Comparison of ENCODE assay signal across 14 cellular contexts in genomic region chrX:100494974-100495373, GRCh38.
A peak's percentile ranks its signal among the peaks of the same experiment; 100 is the strongest.
DNase-seq lines count a peak whose midpoint lies in the region; ATAC-seq, FAIRE-seq and TF ChIP-seq lines count a peak whose summit lies in the region.
"Had no signal": no experiment of that assay in that cellular context is flagged by ENCODE, and none has a peak within 500 bp of the region (broad histone marks: within the 10 kb centered on the region; RNA-seq: fewer than 3 reads in every experiment).

No MANE protein-coding gene starts in this region.

- TF ChIP-seq CTCF in PC-3 (conservative IDR thresholded peaks at IDR 0.05; ENCODE audit: low read depth, low read length) (no peak), hepatocyte (IDR thresholded peaks at IDR 0.05; ENCODE audit: poor library complexity) (no peak), smooth muscle cell (IDR thresholded peaks at IDR 0.05; ENCODE audit: borderline replicate concordance, insufficient read depth, poor library complexity, severe bottlenecking) (no peak), mammary epithelial cell (conservative IDR thresholded peaks at IDR 0.05 in 1 of 2, IDR thresholded peaks at IDR 0.05 in 1 of 2; ENCODE audit: extremely low read depth in 1 of 2, insufficient read depth in 1 of 2, low read depth in 1 of 2, low read length in 2 of 2) (no peak), tibial artery (IDR thresholded peaks at IDR 0.05) (no peak)

- no peak for ATAC-seq in PC-3

- H3K4me1 ChIP-seq in PC-3 (ENCODE audit: insufficient read depth, low read length), result peaks cover 21% of the 10 kb centered on the region
- H3K4me1 ChIP-seq in hepatocyte (ENCODE audit: insufficient read depth), result no peaks in the 10 kb centered on the region
- no peaks in the 10 kb centered on the region for H3K4me1 ChIP-seq in small intestine (ENCODE audit: control insufficient read depth in 2 of 2, insufficient read depth in 1 of 2, low read depth in 1 of 2, low read length in 1 of 2)
- no peaks in the 10 kb centered on the region for H3K4me1 ChIP-seq in smooth muscle cell (ENCODE audit: low read depth)
- no peaks in the 10 kb centered on the region for H3K4me1 ChIP-seq in mammary epithelial cell (ENCODE audit: insufficient read depth, low read length)
- H3K4me1 ChIP-seq in tibial artery, result no peaks in the 10 kb centered on the region

- H2AFZ ChIP-seq in PC-3 (ENCODE audit: low read length) (no peak overlapping the region), hepatocyte (no peak overlapping the region), smooth muscle cell (ENCODE audit: low read depth) (no peak overlapping the region), mammary epithelial cell (ENCODE audit: low read depth, low read length) (no peak overlapping the region)
- H2AFZ ChIP-seq: GM23338 had no signal

- no peaks in the 10 kb centered on the region for H3K36me3 ChIP-seq in PC-3 (ENCODE audit: low read depth, low read length)
- H3K36me3 ChIP-seq in hepatocyte (replicated peaks; ENCODE audit: insufficient read depth, low read depth), result no peaks in the 10 kb centered on the region
- no peaks in the 10 kb centered on the region for H3K36me3 ChIP-seq in small intestine (ENCODE audit: control insufficient read depth in 2 of 2, insufficient read depth in 2 of 2, low read length in 2 of 2)
- H3K36me3 ChIP-seq in smooth muscle cell (ENCODE audit: low read depth), result no peaks in the 10 kb centered on the region
- H3K36me3 ChIP-seq in mammary epithelial cell (ENCODE audit: insufficient read depth, low read length), result no peaks in the 10 kb centered on the region
- H3K36me3 ChIP-seq in tibial artery, result no peaks in the 10 kb centered on the region

- dilution Hi-C loops in mammary epithelial cell (cut with HindIII; ENCODE audit: low sequenced_read_pairs), result no loop called here

- BruUV-seq in PC-3 (replicated peaks; lab: Mats Ljungman, UMichigan) (no TSS peak), mammary epithelial cell (replicated peaks; lab: Mats Ljungman, UMichigan) (no TSS peak)

- H3K27me3 ChIP-seq in PC-3 (ENCODE audit: low read length) (no peaks in the 10 kb centered on the region), hepatocyte (no peaks in the 10 kb centered on the region), small intestine (ENCODE audit: control insufficient read depth in 2 of 2, insufficient read depth in 2 of 2, low read length in 2 of 2) (no peaks in the 10 kb centered on the region), smooth muscle cell (ENCODE audit: low read depth) (no peaks in the 10 kb centered on the region), mammary epithelial cell (ENCODE audit: insufficient read depth, low read length) (no peaks in the 10 kb centered on the region), tibial artery (no peaks in the 10 kb centered on the region)

- H3F3A ChIP-seq in PC-3 (ENCODE audit: low read length, unreplicated experiment) (no peaks in the 10 kb centered on the region), smooth muscle cell (ENCODE audit: low read depth) (no peaks in the 10 kb centered on the region)

- H3K9me2 ChIP-seq in PC-3 (replicated peaks; ENCODE audit: low read length), result no peaks in the 10 kb centered on the region
- no peaks in the 10 kb centered on the region for H3K9me2 ChIP-seq in hepatocyte (replicated peaks; ENCODE audit: insufficient read depth)

- 61% methylated on average over 4 of the region's 4 CpGs for WGBS in hepatocyte (ENCODE audit: low lambda C conversion rate, missing lambda C conversion rate)
- 11 to 56% (median 31%) methylated on average over 4 of the region's 4 CpGs for WGBS in small intestine, 3 donors
- 59% methylated on average over 4 of the region's 4 CpGs for WGBS in smooth muscle cell (ENCODE audit: low lambda C conversion rate)
- WGBS in mammary epithelial cell (ENCODE audit: low coverage, missing lambda C conversion rate), result 25% methylated on average over 4 of the region's 4 CpGs

- H3K9ac ChIP-seq in PC-3 (ENCODE audit: low read length) (peak overlapping the region; percentile 22; the same call in 1 of the 2 replicates), smooth muscle cell (ENCODE audit: low read depth) (no peak overlapping the region), mammary epithelial cell (ENCODE audit: insufficient read depth, low read length) (no peak overlapping the region)

- FAIRE-seq in colon (lab: Jason Lieb, UNC) (peak; percentile 88), small intestine (lab: Jason Lieb, UNC) (no peak)
- FAIRE-seq: GM12892 had no signal

- H3K4me2 ChIP-seq in PC-3 (ENCODE audit: low read length), result peak overlapping the region; percentile 63
- no peak overlapping the region for H3K4me2 ChIP-seq in hepatocyte
- H3K4me2 ChIP-seq in smooth muscle cell, result no peak overlapping the region
- no peak overlapping the region for H3K4me2 ChIP-seq in mammary epithelial cell (ENCODE audit: insufficient read depth, low read depth, low read length)
- H3K4me2 ChIP-seq: GM23338 had no signal

- H3K9me3 ChIP-seq in PC-3 (ENCODE audit: low read length), result no peaks in the 10 kb centered on the region
- H3K9me3 ChIP-seq in hepatocyte (ENCODE audit: low read depth), result no peaks in the 10 kb centered on the region
- H3K9me3 ChIP-seq in small intestine (ENCODE audit: control insufficient read depth, low read depth), result no peaks in the 10 kb centered on the region
- H3K9me3 ChIP-seq in smooth muscle cell (replicated peaks; ENCODE audit: low read depth), result no peaks in the 10 kb centered on the region
- no peaks in the 10 kb centered on the region for H3K9me3 ChIP-seq in mammary epithelial cell (replicated peaks; ENCODE audit: insufficient read depth, low read length)
- peaks cover 0 to 5% (median 0%) of the 10 kb centered on the region in 3 donors for H3K9me3 ChIP-seq in tibial artery

- POLR2A ChIA-PET in PC-3 (lab: Charles Lee; ENCODE audit: unreplicated experiment), result no interaction called here

- H3K79me2 ChIP-seq in PC-3 (ENCODE audit: low read length), result no peaks in the 10 kb centered on the region
- H3K79me2 ChIP-seq in hepatocyte, result no peaks in the 10 kb centered on the region
- no peaks in the 10 kb centered on the region for H3K79me2 ChIP-seq in smooth muscle cell (ENCODE audit: low read depth)
- no peaks in the 10 kb centered on the region for H3K79me2 ChIP-seq in mammary epithelial cell (ENCODE audit: insufficient read depth, low read length)

- H3K4me3 ChIP-seq in PC-3 (ENCODE audit: low read length), result peak overlapping the region; percentile 7; the same call in 1 of the 2 replicates
- H3K4me3 ChIP-seq in hepatocyte, result no peak overlapping the region
- no peak overlapping the region for H3K4me3 ChIP-seq in small intestine (ENCODE audit: low read depth in 1 of 2, low read length in 2 of 2)
- no peak overlapping the region for H3K4me3 ChIP-seq in smooth muscle cell
- no peak overlapping the region for H3K4me3 ChIP-seq in mammary epithelial cell (replicated peaks in 1 of 3; ENCODE audit: insufficient read depth in 1 of 3, low read depth in 2 of 3, low read length in 3 of 3)
- no peak overlapping the region for H3K4me3 ChIP-seq in tibial artery
- H3K4me3 ChIP-seq: GM23338 had no signal

- in situ Hi-C loops in mammary epithelial cell (cut with MboI; ENCODE audit: low sequenced_read_pairs in 2 of 2), result no loop called here

- H3K27ac ChIP-seq in PC-3 (ENCODE audit: low read length) (peak overlapping the region; percentile 75), hepatocyte (peak overlapping the region; percentile 27), small intestine (ENCODE audit: low read depth in 1 of 2, low read length in 1 of 2) (peak overlapping the region; percentile 78 to 83), smooth muscle cell (ENCODE audit: low read depth) (no peak overlapping the region), mammary epithelial cell (ENCODE audit: insufficient read depth, low read depth, low read length) (no peak overlapping the region), tibial artery (no peak overlapping the region)

- DNase-seq in PC-3 (peak; percentile 56), hepatocyte (ENCODE audit: low spot score) (no peak), small intestine (peak; percentile 74), smooth muscle cell (lab: John Stamatoyannopoulos, UW; ENCODE audit: unreplicated experiment) (no peak), mammary epithelial cell (no peak), tibial artery (no peak), COLO668 (lab: John Stamatoyannopoulos, UW; ENCODE audit: unreplicated experiment) (no peak)
- DNase-seq: C1 segment of cervical spinal cord; CD4-positive, alpha-beta T cell; DND-41; GDM1 had no signal

- intact Hi-C loops in PC-3 (cut with micrococcal nuclease) (no loop called here), mammary epithelial cell (cut with micrococcal nuclease) (no loop called here), tibial artery (cut with DNase I; ENCODE audit: low total_unique reads) (no loop called here)

- CTCF ChIA-PET in PC-3 (lab: Charles Lee), result no interaction called here
- CTCF ChIA-PET in mammary epithelial cell (lab: Charles Lee; ENCODE audit: low non-redundant PET), result no interaction called here

- H4K20me1 ChIP-seq in PC-3 (ENCODE audit: low read length), result no peaks in the 10 kb centered on the region
- H4K20me1 ChIP-seq in hepatocyte (ENCODE audit: insufficient read depth, poor library complexity, severe bottlenecking), result no peaks in the 10 kb centered on the region
- no peaks in the 10 kb centered on the region for H4K20me1 ChIP-seq in smooth muscle cell (ENCODE audit: low read depth)
- no peaks in the 10 kb centered on the region for H4K20me1 ChIP-seq in mammary epithelial cell (ENCODE audit: insufficient read depth, low read length)

Comparison
In these comparisons a context has a peak if more than half of its experiments do, and no peak if none do; other contexts are left out.
1. DNase-seq: peak in PC-3 (single experiment) and small intestine (single experiment); none in hepatocyte (single experiment), smooth muscle cell (single experiment), mammary epithelial cell (single experiment), tibial artery (0 of 2) and COLO668 (single experiment).
2. H3K27ac ChIP-seq: peak in PC-3 (single experiment), hepatocyte (single experiment) and small intestine (2 of 2); none in smooth muscle cell (single experiment), mammary epithelial cell (single experiment) and tibial artery (0 of 2).